ENCODE assay signal across 14 cellular contexts in the genomic region with DNA sequence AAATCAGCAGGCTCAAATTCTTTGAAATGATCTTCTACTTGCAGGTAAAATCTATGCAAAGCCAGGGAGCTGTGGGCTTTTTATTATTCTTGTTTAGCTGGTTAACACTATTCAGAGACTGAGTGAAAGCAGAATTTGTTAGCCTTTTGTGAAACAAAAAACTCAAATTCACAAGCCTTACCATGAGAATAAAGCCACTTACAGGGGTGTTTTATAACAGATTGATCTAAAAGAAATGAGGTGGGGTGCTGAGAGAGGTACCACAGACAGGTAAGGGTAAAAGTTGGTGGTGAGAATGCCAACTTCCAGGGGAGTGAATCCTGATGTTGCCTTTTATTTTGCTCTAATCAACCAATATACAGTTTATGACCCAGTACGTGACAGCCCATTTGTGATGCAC.
DNase-seq lines count a peak whose midpoint lies in the region; ATAC-seq and TF ChIP-seq lines count a peak whose summit lies in the region.
"Had no signal": no experiment of that assay in that cellular context is flagged by ENCODE, and none has a peak within 500 bp of the region (broad histone marks: within the 10 kb centered on the region; RNA-seq: fewer than 3 reads in every experiment).

No MANE protein-coding gene starts in this region.

- H3K4me3 Mint-ChIP-seq in GM23338: peak overlapping the region; percentile 38
- H3K4me3 Mint-ChIP-seq: CD8-positive, alpha-beta memory T cell had no signal

- H4K20me1 ChIP-seq in GM23338 (replicated peaks; ENCODE audit: insufficient read depth): no peaks in the 10 kb centered on the region
- H4K20me1 ChIP-seq: BLaER1 had no signal

- peak overlapping the region; percentile 58 for H3K4me2 ChIP-seq in GM23338
- H3K4me2 ChIP-seq: BLaER1 had no signal

- peak overlapping the region; percentile 97 for H3K27ac Mint-ChIP-seq in GM23338
- H3K27ac Mint-ChIP-seq: CD8-positive, alpha-beta memory T cell had no signal

- H3K27me3 ChIP-seq in GM23338 (ENCODE audit: insufficient read depth) (no peaks in the 10 kb centered on the region), NT2/D1 (ENCODE audit: insufficient read depth, insufficient read length) (no peaks in the 10 kb centered on the region), neuron (ENCODE audit: insufficient read depth, low read length) (no peaks in the 10 kb centered on the region)
- H3K27me3 ChIP-seq: BLaER1 had no signal

- no peaks in the 10 kb centered on the region; the same call in 1 of the 3 replicates for H3K36me3 Mint-ChIP-seq in GM23338 (ENCODE audit: low read depth)
- H3K36me3 Mint-ChIP-seq: CD8-positive, alpha-beta memory T cell had no signal

- peak overlapping the region; percentile 31 for H3K4me3 ChIP-seq in GM23338
- H3K4me3 ChIP-seq in NT2/D1 (ENCODE audit: insufficient read length, low read depth): no peak overlapping the region
- H3K4me3 ChIP-seq in neuron (ENCODE audit: low read length): no peak overlapping the region
- H3K4me3 ChIP-seq: BLaER1 had no signal

- 0 out of 2 replicates have a peak, but pooled peaks cover 5% of the 10 kb centered on the region for H3K9me2 ChIP-seq in GM23338 (ENCODE audit: insufficient read depth)

- H3K36me3 ChIP-seq in GM23338 (ENCODE audit: insufficient read depth) (no peaks in the 10 kb centered on the region), NT2/D1 (ENCODE audit: insufficient read depth, insufficient read length, low read length) (no peaks in the 10 kb centered on the region), neuron (ENCODE audit: insufficient read depth, low read length) (no peaks in the 10 kb centered on the region)
- H3K36me3 ChIP-seq: BLaER1 had no signal

- H3K4me1 ChIP-seq in GM23338 (ENCODE audit: insufficient read depth) (peaks cover 47% of the 10 kb centered on the region), NT2/D1 (ENCODE audit: insufficient read depth, insufficient read length) (peaks cover 2% of the 10 kb centered on the region), neuron (ENCODE audit: insufficient read depth, low read length) (peaks cover 13% of the 10 kb centered on the region)
- H3K4me1 ChIP-seq: BLaER1 had no signal

- H3F3A ChIP-seq in GM23338 (replicated peaks; ENCODE audit: low read depth): no peaks in the 10 kb centered on the region

- no peaks in the 10 kb centered on the region for H3K79me2 ChIP-seq in GM23338 (replicated peaks; ENCODE audit: insufficient read depth)

- ATAC-seq in GM23338: peak; percentile 85
- ATAC-seq: HCT116 had no signal

- H3K9me3 ChIP-seq in NT2/D1 (ENCODE audit: insufficient read depth, low read length) (no peaks in the 10 kb centered on the region), neuron (ENCODE audit: low read length) (no peaks in the 10 kb centered on the region)
- H3K9me3 ChIP-seq: BLaER1 had no signal

- H2AFZ ChIP-seq in GM23338: no peak overlapping the region
- peak overlapping the region; percentile 73 for H2AFZ ChIP-seq in neuron (ENCODE audit: low read depth, low read length)

- H3K9me3 Mint-ChIP-seq in GM23338: no peaks in the 10 kb centered on the region

- DNase-seq in GM23338 (ENCODE audit: low spot score): peak; percentile 61
- DNase-seq in NT2/D1 (ENCODE audit: low read depth, low spot score): peak; percentile 13
- DNase-seq in iPS DF 4.7 (ENCODE audit: extremely low read depth, low spot score): peak; percentile 22
- DNase-seq in kidney tubule cell (ENCODE audit: low spot score): no peak
- no peak for DNase-seq in medulla oblongata (ENCODE audit: extremely low spot score)
- DNase-seq in activated CD4-positive, alpha-beta T cell treated with anti-CD3 and anti-CD28 coated beads for 4 hours: no peak
- DNase-seq: CD8-positive, alpha-beta memory T cell; DMS53; GF-D8 had no signal

- no peak for TF ChIP-seq CTCF in GM23338 (conservative IDR thresholded peaks at IDR 0.05; ENCODE audit: low read depth in 2 of 2)

- H3K4me1 Mint-ChIP-seq in GM23338: peaks cover 48% of the 10 kb centered on the region
- H3K4me1 Mint-ChIP-seq: CD8-positive, alpha-beta memory T cell had no signal

- peaks cover 3% of the 10 kb centered on the region for H3K27me3 Mint-ChIP-seq in GM23338 (ENCODE audit: insufficient read depth, low read depth, poor library complexity)
- H3K27me3 Mint-ChIP-seq: CD8-positive, alpha-beta memory T cell had no signal

- no peak overlapping the region for H3K9ac ChIP-seq in NT2/D1 (ENCODE audit: insufficient read length, low read depth)
- H3K9ac ChIP-seq: BLaER1 had no signal

- H3K27ac ChIP-seq in GM23338 (ENCODE audit: low read depth): peak overlapping the region; percentile 89
- H3K27ac ChIP-seq: 22Rv1, BLaER1, HL-60 had no signal

TF ChIP-seq in GM23338, 12 proteins besides CTCF, POLR2A, EP300 and RAD21:
- TF ChIP-seq JUNB (IDR thresholded peaks at IDR 0.05; ENCODE audit: unreplicated experiment) (no peak), NANOG (IDR thresholded peaks at IDR 0.05; ENCODE audit: borderline replicate concordance) (peak; percentile 93)
- TF ChIP-seq, protein P1, sequence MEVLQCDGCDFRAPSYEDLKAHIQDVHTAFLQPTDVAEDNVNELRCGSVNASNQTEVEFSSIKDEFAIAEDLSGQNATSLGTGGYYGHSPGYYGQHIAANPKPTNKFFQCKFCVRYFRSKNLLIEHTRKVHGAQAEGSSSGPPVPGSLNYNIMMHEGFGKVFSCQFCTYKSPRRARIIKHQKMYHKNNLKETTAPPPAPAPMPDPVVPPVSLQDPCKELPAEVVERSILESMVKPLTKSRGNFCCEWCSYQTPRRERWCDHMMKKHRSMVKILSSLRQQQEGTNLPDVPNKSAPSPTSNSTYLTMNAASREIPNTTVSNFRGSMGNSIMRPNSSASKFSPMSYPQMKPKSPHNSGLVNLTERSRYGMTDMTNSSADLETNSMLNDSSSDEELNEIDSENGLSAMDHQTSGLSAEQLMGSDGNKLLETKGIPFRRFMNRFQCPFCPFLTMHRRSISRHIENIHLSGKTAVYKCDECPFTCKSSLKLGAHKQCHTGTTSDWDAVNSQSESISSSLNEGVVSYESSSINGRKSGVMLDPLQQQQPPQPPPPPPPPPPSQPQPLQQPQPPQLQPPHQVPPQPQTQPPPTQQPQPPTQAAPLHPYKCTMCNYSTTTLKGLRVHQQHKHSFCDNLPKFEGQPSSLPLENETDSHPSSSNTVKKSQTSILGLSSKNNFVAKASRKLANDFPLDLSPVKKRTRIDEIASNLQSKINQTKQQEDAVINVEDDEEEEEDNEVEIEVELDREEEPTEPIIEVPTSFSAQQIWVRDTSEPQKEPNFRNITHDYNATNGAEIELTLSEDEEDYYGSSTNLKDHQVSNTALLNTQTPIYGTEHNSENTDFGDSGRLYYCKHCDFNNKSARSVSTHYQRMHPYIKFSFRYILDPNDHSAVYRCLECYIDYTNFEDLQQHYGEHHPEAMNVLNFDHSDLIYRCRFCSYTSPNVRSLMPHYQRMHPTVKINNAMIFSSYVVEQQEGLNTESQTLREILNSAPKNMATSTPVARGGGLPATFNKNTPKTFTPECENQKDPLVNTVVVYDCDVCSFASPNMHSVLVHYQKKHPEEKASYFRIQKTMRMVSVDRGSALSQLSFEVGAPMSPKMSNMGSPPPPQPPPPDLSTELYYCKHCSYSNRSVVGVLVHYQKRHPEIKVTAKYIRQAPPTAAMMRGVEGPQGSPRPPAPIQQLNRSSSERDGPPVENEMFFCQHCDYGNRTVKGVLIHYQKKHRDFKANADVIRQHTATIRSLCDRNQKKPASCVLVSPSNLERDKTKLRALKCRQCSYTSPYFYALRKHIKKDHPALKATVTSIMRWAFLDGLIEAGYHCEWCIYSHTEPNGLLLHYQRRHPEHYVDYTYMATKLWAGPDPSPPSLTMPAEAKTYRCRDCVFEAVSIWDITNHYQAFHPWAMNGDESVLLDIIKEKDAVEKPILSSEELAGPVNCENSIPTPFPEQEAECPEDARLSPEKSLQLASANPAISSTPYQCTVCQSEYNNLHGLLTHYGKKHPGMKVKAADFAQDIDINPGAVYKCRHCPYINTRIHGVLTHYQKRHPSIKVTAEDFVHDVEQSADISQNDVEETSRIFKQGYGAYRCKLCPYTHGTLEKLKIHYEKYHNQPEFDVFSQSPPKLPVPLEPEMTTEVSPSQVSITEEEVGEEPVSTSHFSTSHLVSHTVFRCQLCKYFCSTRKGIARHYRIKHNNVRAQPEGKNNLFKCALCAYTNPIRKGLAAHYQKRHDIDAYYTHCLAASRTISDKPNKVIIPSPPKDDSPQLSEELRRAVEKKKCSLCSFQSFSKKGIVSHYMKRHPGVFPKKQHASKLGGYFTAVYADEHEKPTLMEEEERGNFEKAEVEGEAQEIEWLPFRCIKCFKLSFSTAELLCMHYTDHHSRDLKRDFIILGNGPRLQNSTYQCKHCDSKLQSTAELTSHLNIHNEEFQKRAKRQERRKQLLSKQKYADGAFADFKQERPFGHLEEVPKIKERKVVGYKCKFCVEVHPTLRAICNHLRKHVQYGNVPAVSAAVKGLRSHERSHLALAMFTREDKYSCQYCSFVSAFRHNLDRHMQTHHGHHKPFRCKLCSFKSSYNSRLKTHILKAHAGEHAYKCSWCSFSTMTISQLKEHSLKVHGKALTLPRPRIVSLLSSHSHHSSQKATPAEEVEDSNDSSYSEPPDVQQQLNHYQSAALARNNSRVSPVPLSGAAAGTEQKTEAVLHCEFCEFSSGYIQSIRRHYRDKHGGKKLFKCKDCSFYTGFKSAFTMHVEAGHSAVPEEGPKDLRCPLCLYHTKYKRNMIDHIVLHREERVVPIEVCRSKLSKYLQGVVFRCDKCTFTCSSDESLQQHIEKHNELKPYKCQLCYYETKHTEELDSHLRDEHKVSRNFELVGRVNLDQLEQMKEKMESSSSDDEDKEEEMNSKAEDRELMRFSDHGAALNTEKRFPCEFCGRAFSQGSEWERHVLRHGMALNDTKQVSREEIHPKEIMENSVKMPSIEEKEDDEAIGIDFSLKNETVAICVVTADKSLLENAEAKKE (CRISPR knock-in tag; IDR thresholded peaks at IDR 0.05): no peak
TF ChIP-seq in GM23338: peak in this region for 1.

Comparison
In these comparisons a context has a peak if more than half of its experiments do, and no peak if none do; other contexts are left out.
1. DNase-seq: peak in GM23338 (single experiment), NT2/D1 (single experiment) and iPS DF 4.7 (single experiment); none in kidney tubule cell (single experiment), medulla oblongata (single experiment) and activated CD4-positive, alpha-beta T cell treated with anti-CD3 and anti-CD28 coated beads for 4 hours (0 of 2).